ENCODE assay signal across 22 cellular contexts in genomic region chr16:27758544-27758943, GRCh38.
"Had no signal": no experiment of that assay in that cellular context is flagged by ENCODE, and none has a peak within 500 bp of the region (broad histone marks: within the 10 kb centered on the region; RNA-seq: fewer than 3 reads in every experiment).

No MANE protein-coding gene starts in this region.

- H3K27ac ChIP-seq: colonic mucosa, esophagus muscularis mucosa, gastroesophageal sphincter, left ventricle myocardium inferior, lower lobe of right lung, parathyroid adenoma, prostate gland, right lobe of liver, spleen, stomach, thyroid gland had no signal

- H3K27me3 ChIP-seq: colonic mucosa, esophagus muscularis mucosa, gastroesophageal sphincter, right lobe of liver, spleen, stomach, thyroid gland had no signal

- H3K4me3 ChIP-seq: colonic mucosa, esophagus muscularis mucosa, gastroesophageal sphincter, left ventricle myocardium inferior, lower lobe of right lung, prostate gland, right lobe of liver, spleen, stomach, thyroid gland had no signal

- DNase-seq: colonic mucosa; effector CD8-positive, alpha-beta T cell; immature natural killer cell; left ventricle myocardium inferior; lower lobe of right lung; naive thymus-derived CD4-positive, alpha-beta T cell; nephron progenitor cell; right lobe of liver; spleen; stimulated activated CD4-positive, alpha-beta T cell treated with anti-CD3 and anti-CD28 coated beads, Interleukin-15, amount 100 ng/mL, for 24 hours; stimulated activated CD4-positive, alpha-beta T cell treated with anti-CD3 and anti-CD28 coated beads, Interleukin-1b, Interleukin-23, amount 100 ng/mL, for 48 hours; stimulated activated CD4-positive, alpha-beta T cell treated with anti-CD3 and anti-CD28 coated beads, Interleukin-4, amount 100 ng/mL, for 4 hours; stimulated activated naive CD4-positive, alpha-beta T cell; stomach; thyroid gland had no signal

- H3K36me3 ChIP-seq: colonic mucosa, prostate gland, right lobe of liver had no signal

- H3K27me3 Mint-ChIP-seq: naive thymus-derived CD4-positive, alpha-beta T cell; type B pancreatic cell had no signal

- FAIRE-seq: endometrium, urothelium cell line had no signal

- H3K4me1 ChIP-seq: colonic mucosa, esophagus muscularis mucosa, gastroesophageal sphincter, left ventricle myocardium inferior, lower lobe of right lung, prostate gland, right lobe of liver, stomach had no signal

- H3K9me3 ChIP-seq: colonic mucosa, esophagus muscularis mucosa, gastroesophageal sphincter, lower lobe of right lung, prostate gland, right lobe of liver, stomach, thyroid gland had no signal

- H3K79me2 ChIP-seq: parathyroid adenoma had no signal

- H3K4me3 Mint-ChIP-seq: immature natural killer cell; naive thymus-derived CD4-positive, alpha-beta T cell; nephron progenitor cell; type B pancreatic cell had no signal

- H3K27ac Mint-ChIP-seq: nephron progenitor cell had no signal

- H3K9me3 Mint-ChIP-seq: immature natural killer cell, nephron progenitor cell, type B pancreatic cell had no signal

- H3K9ac ChIP-seq: parathyroid adenoma had no signal

- ATAC-seq: gastroesophageal sphincter, lower lobe of right lung, right lobe of liver had no signal

- H2AFZ ChIP-seq: parathyroid adenoma had no signal
